28 cellular contexts compared by ENCODE assay signal in the genomic region with DNA sequence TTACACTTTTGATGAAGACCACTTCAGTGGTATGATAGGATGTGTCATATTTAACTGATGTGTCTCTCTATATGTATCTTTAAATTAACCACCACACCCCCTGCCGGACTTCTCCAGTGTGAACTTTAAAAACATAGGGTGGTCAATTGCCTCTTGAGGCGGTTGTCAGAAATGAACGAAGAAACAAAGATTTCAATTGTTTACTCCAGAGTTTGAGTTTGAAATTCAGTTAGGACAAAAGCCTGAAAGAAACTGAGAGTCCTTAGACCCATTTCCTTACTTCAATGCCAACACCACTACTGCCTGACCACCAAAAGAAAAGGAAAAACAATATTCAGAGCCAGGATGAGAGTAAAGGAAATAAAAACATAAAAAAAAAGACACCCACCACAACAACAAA. TPM values are rescaled to one million over a fixed set of nuclear protein-coding genes. Genes with fewer than 3 reads are reported as not detected.
"Had no signal": no experiment of that assay in that cellular context is flagged by ENCODE, and none has a peak within 500 bp of the region (broad histone marks: within the 10 kb centered on the region; RNA-seq: fewer than 3 reads in every experiment).

No MANE protein-coding gene starts in this region.

- H3K36me3 Mint-ChIP-seq: activated CD4-positive, alpha-beta memory T cell treated with anti-CD3 and anti-CD28 coated beads for 36 hours; activated naive CD4-positive, alpha-beta T cell treated with anti-CD3 and anti-CD28 coated beads, Interleukin-2, amount 10 ng/mL, durations not matched to agents 7 days and 5 days; activated naive CD8-positive, alpha-beta T cell treated with anti-CD3 and anti-CD28 coated beads, Interleukin-2, amount 10 ng/mL, durations not matched to agents 7 days and 5 days; stimulated activated effector memory CD8-positive, alpha-beta T cell treated with anti-CD3 and anti-CD28 coated beads, Interleukin-12 subunit alpha, Interleukin-12 subunit beta, amount 100 ng/mL, for 72 hours had no signal

- H3K9me3 Mint-ChIP-seq: activated CD4-positive, alpha-beta memory T cell treated with anti-CD3 and anti-CD28 coated beads for 36 hours; activated naive CD4-positive, alpha-beta T cell treated with anti-CD3 and anti-CD28 coated beads, Interleukin-2, amount 10 ng/mL, durations not matched to agents 7 days and 5 days; activated naive CD8-positive, alpha-beta T cell treated with anti-CD3 and anti-CD28 coated beads, Interleukin-2, amount 10 ng/mL, durations not matched to agents 7 days and 5 days; activated T-helper 1 cell treated with anti-CD3 and anti-CD28 coated beads, Interleukin-12 subunit alpha, Interleukin-12 subunit beta, Interleukin-2, Interleukin-4 antibody, amounts not matched to agents 30 ng/mL and 10 ng/mL and 1 ng/mL, durations not matched to agents 14 hours and 24 hours and 36 hours; nephron; stimulated activated naive CD8-positive, alpha-beta T cell treated with anti-CD3 and anti-CD28 coated beads, Interleukin-15, Interleukin-2, amounts not matched to agents 100 ng/mL and 50 ng/mL, for 24 hours had no signal

- H3K27me3 ChIP-seq: ascending aorta, brain microvascular endothelial cell, left lung, pancreas, sigmoid colon, upper lobe of left lung had no signal

- H3K4me1 Mint-ChIP-seq: activated naive CD4-positive, alpha-beta T cell treated with anti-CD3 and anti-CD28 coated beads, Interleukin-2, amount 10 ng/mL, durations not matched to agents 7 days and 5 days; activated naive CD8-positive, alpha-beta T cell treated with anti-CD3 and anti-CD28 coated beads, Interleukin-2, amount 10 ng/mL, durations not matched to agents 7 days and 5 days; stimulated activated effector memory CD8-positive, alpha-beta T cell treated with anti-CD3 and anti-CD28 coated beads, Interleukin-12 subunit alpha, Interleukin-12 subunit beta, amount 100 ng/mL, for 72 hours had no signal

- DNase-seq: activated CD4-positive, alpha-beta memory T cell treated with anti-CD3 and anti-CD28 coated beads for 36 hours; activated CD4-positive, alpha-beta T cell treated with anti-CD3 and anti-CD28 coated beads for 48 hours; activated CD8-positive, alpha-beta memory T cell treated with anti-CD3 and anti-CD28 coated beads, Interleukin-2, amount 50 U/mL, for 4 hours; activated gamma-delta T cell; activated naive CD4-positive, alpha-beta T cell treated with anti-CD3 and anti-CD28 coated beads, Interleukin-2, amount 10 ng/mL, durations not matched to agents 7 days and 5 days; activated naive CD8-positive, alpha-beta T cell treated with anti-CD3 and anti-CD28 coated beads, Interleukin-2, amount 10 ng/mL, durations not matched to agents 7 days and 5 days; activated T-cell treated with anti-CD3 and anti-CD28 coated beads, Interleukin-2, amount 50 U/mL, for 1 hour; caudate nucleus; left lung; pancreas; retina; sigmoid colon; small intestine; stimulated activated CD4-positive, alpha-beta T cell treated with anti-CD3 and anti-CD28 coated beads, Interleukin-4, amount 100 ng/mL, for 24 hours; upper lobe of left lung had no signal

- H3K4me1 ChIP-seq: ascending aorta, prostate gland, upper lobe of left lung had no signal

- H3K27ac Mint-ChIP-seq: activated CD4-positive, alpha-beta memory T cell treated with anti-CD3 and anti-CD28 coated beads for 36 hours; activated naive CD4-positive, alpha-beta T cell treated with anti-CD3 and anti-CD28 coated beads, Interleukin-2, amount 10 ng/mL, durations not matched to agents 7 days and 5 days; activated naive CD8-positive, alpha-beta T cell treated with anti-CD3 and anti-CD28 coated beads, Interleukin-2, amount 10 ng/mL, durations not matched to agents 7 days and 5 days; activated T-helper 1 cell treated with anti-CD3 and anti-CD28 coated beads, Interleukin-12 subunit alpha, Interleukin-12 subunit beta, Interleukin-2, Interleukin-4 antibody, amounts not matched to agents 30 ng/mL and 10 ng/mL and 1 ng/mL, durations not matched to agents 14 hours and 24 hours and 36 hours; nephron; stimulated activated effector memory CD8-positive, alpha-beta T cell treated with anti-CD3 and anti-CD28 coated beads, Interleukin-12 subunit alpha, Interleukin-12 subunit beta, amount 100 ng/mL, for 72 hours; stimulated activated naive CD8-positive, alpha-beta T cell treated with anti-CD3 and anti-CD28 coated beads, Interleukin-15, Interleukin-2, amounts not matched to agents 100 ng/mL and 50 ng/mL, for 24 hours had no signal

- H3K4me3 Mint-ChIP-seq: activated CD4-positive, alpha-beta memory T cell treated with anti-CD3 and anti-CD28 coated beads for 36 hours; activated naive CD4-positive, alpha-beta T cell treated with anti-CD3 and anti-CD28 coated beads, Interleukin-2, amount 10 ng/mL, durations not matched to agents 7 days and 5 days; activated naive CD8-positive, alpha-beta T cell treated with anti-CD3 and anti-CD28 coated beads, Interleukin-2, amount 10 ng/mL, durations not matched to agents 7 days and 5 days; activated T-helper 1 cell treated with anti-CD3 and anti-CD28 coated beads, Interleukin-12 subunit alpha, Interleukin-12 subunit beta, Interleukin-2, Interleukin-4 antibody, amounts not matched to agents 30 ng/mL and 10 ng/mL and 1 ng/mL, durations not matched to agents 14 hours and 24 hours and 36 hours; nephron; stimulated activated effector memory CD8-positive, alpha-beta T cell treated with anti-CD3 and anti-CD28 coated beads, Interleukin-12 subunit alpha, Interleukin-12 subunit beta, amount 100 ng/mL, for 72 hours; stimulated activated naive CD8-positive, alpha-beta T cell treated with anti-CD3 and anti-CD28 coated beads, Interleukin-15, Interleukin-2, amounts not matched to agents 100 ng/mL and 50 ng/mL, for 24 hours had no signal

- H3K27ac ChIP-seq: ascending aorta, brain microvascular endothelial cell, left lung, neutrophil, pancreas, prostate gland, sigmoid colon, upper lobe of left lung had no signal

- H3K36me3 ChIP-seq: ascending aorta, left lung, neutrophil, pancreas, prostate gland, upper lobe of left lung had no signal

- H3K9me3 ChIP-seq: ascending aorta, left lung, neutrophil, pancreas, prostate gland, sigmoid colon, upper lobe of left lung had no signal

- ATAC-seq: activated CD4-positive, CD25-positive, alpha-beta regulatory T cell treated with anti-CD3 and anti-CD28 coated beads, Interleukin-2, amount 50 U/mL, for 24 hours; esophagus mucosa; left lung; pancreas; stimulated activated effector memory CD8-positive, alpha-beta T cell treated with anti-CD3 and anti-CD28 coated beads, Interleukin-12 subunit alpha, Interleukin-12 subunit beta, amount 100 ng/mL, for 72 hours had no signal

- H3K27me3 Mint-ChIP-seq: activated CD4-positive, alpha-beta memory T cell treated with anti-CD3 and anti-CD28 coated beads for 36 hours; activated naive CD4-positive, alpha-beta T cell treated with anti-CD3 and anti-CD28 coated beads, Interleukin-2, amount 10 ng/mL, durations not matched to agents 7 days and 5 days; activated naive CD8-positive, alpha-beta T cell treated with anti-CD3 and anti-CD28 coated beads, Interleukin-2, amount 10 ng/mL, durations not matched to agents 7 days and 5 days; stimulated activated naive CD8-positive, alpha-beta T cell treated with anti-CD3 and anti-CD28 coated beads, Interleukin-15, Interleukin-2, amounts not matched to agents 100 ng/mL and 50 ng/mL, for 24 hours had no signal

- H3K4me3 ChIP-seq: ascending aorta, left lung, lung, pancreas, prostate gland, sigmoid colon, upper lobe of left lung had no signal

RNA-seq across cellular contexts. Expression of gene VGLL3, which starts 40.2 kb away (rescaled TPM):
- total RNA-seq: activated CD4-positive, alpha-beta memory T cell treated with anti-CD3 and anti-CD28 coated beads for 36 hours; activated CD8-positive, alpha-beta memory T cell treated with anti-CD3 and anti-CD28 coated beads for 36 hours; activated naive CD8-positive, alpha-beta T cell treated with anti-CD3 and anti-CD28 coated beads, Interleukin-2, amount 10 ng/mL, durations not matched to agents 7 days and 5 days; activated T-helper 1 cell treated with anti-CD3 and anti-CD28 coated beads, Interleukin-12 subunit alpha, Interleukin-12 subunit beta, Interleukin-2, Interleukin-4 antibody, amounts not matched to agents 30 ng/mL and 10 ng/mL and 1 ng/mL, durations not matched to agents 14 hours and 24 hours and 36 hours; T-helper 2 cell treated with Interferon-gamma antibody and Interleukin-4, amounts not matched to agents 100 ng/mL and 5 ng/mL, for 36 hours had no signal
